ENCODE assay signal across 8 cellular contexts in genomic region chr5:139277171-139277570, GRCh38. TPM values are rescaled to one million over a fixed set of nuclear protein-coding genes. Genes with fewer than 3 reads are reported as not detected.
DNase-seq lines count a peak whose midpoint lies in the region; ATAC-seq and TF ChIP-seq lines count a peak whose summit lies in the region.

No MANE protein-coding gene starts in this region.

- H3K4me3 ChIP-seq in BLaER1 = peak overlapping the region; percentile 81; the same call in 1 of the 2 replicates
- peak overlapping the region; percentile 89 for H3K4me3 ChIP-seq in GM12875 (ENCODE audit: low read depth, low read length)
- peak overlapping the region; percentile 88 for H3K4me3 ChIP-seq in iPS-20b (ENCODE audit: low read length)

- peak overlapping the region; percentile 31; the same call in 1 of the 2 replicates for H3K27ac ChIP-seq in BLaER1
- H3K27ac ChIP-seq in VCaP = peak overlapping the region; percentile 88
- peak overlapping the region; percentile 49 for H3K27ac ChIP-seq in iPS-20b (ENCODE audit: low read length)

- H3K9ac ChIP-seq in BLaER1 = peak overlapping the region; percentile 95; the same call in 1 of the 2 replicates
- peak overlapping the region; percentile 99 for H3K9ac ChIP-seq in iPS-20b (ENCODE audit: low read depth, low read length)

- ATAC-seq in GM18861 (IDR thresholded peaks at IDR 0.05; ENCODE audit: unreplicated experiment) = no peak
- no peak for ATAC-seq in HG02938 (IDR thresholded peaks at IDR 0.05; ENCODE audit: unreplicated experiment)

- peaks cover 71% of the 10 kb centered on the region for H4K20me1 ChIP-seq in BLaER1

- H3K9me3 ChIP-seq in BLaER1 (no peaks in the 10 kb centered on the region), iPS-20b (ENCODE audit: insufficient read depth, low read depth, low read length) (no peaks in the 10 kb centered on the region)

- H3K4me2 ChIP-seq in BLaER1 = peak overlapping the region; percentile 89

- H3K27me3 ChIP-seq in BLaER1 = no peaks in the 10 kb centered on the region
- no peaks in the 10 kb centered on the region for H3K27me3 ChIP-seq in iPS-20b (ENCODE audit: insufficient read depth, low read length)

- H3K36me3 ChIP-seq in BLaER1 (peaks cover 70% of the 10 kb centered on the region), iPS-20b (ENCODE audit: insufficient read depth, low read depth, low read length) (peaks cover 77% of the 10 kb centered on the region)

- H3K4me1 ChIP-seq in BLaER1 = peaks cover 84% of the 10 kb centered on the region
- peaks cover 30% of the 10 kb centered on the region for H3K4me1 ChIP-seq in iPS-20b (ENCODE audit: insufficient read depth, low read length)

- DNase-seq in NCI-H1694 treated with DMSO at 0.1 percent for 48 hours (lab: John Stamatoyannopoulos, UW) (no peak), ureter (ENCODE audit: low spot score) (no peak)

- TF ChIP-seq CTCF in GM12875 (IDR thresholded peaks at IDR 0.05; ENCODE audit: borderline replicate concordance, insufficient read depth, low read depth, low read length) = no peak
- TF ChIP-seq CTCF in VCaP (conservative IDR thresholded peaks at IDR 0.05) = no peak

RNA-seq across cellular contexts. Expression of gene MATR3, which starts 16.4 kb away (rescaled TPM):
- total RNA-seq in ureter = 259 TPM

Comparison
In these comparisons a context has a peak if more than half of its experiments do, and no peak if none do; other contexts are left out.
1. H3K27ac ChIP-seq: peak in every context shown above with its lines; median percentile 88 in VCaP; 49 in iPS-20b; 31 in BLaER1.